Comparison of ENCODE assay signal across 20 cellular contexts in genomic region chr9:90906316-90907055, GRCh38.
"Had no signal": no experiment of that assay in that cellular context is flagged by ENCODE, and none has a peak within 500 bp of the region (broad histone marks: within the 10 kb centered on the region; RNA-seq: fewer than 3 reads in every experiment).

No MANE protein-coding gene starts in this region.

- H3K9me3 Mint-ChIP-seq: activated naive CD4-positive, alpha-beta T cell treated with anti-CD3 and anti-CD28 coated beads, Interleukin-2, amount 50 U/mL, for 72 hours; activated T-helper 1 cell treated with anti-CD3 and anti-CD28 coated beads, Interleukin-12 subunit alpha, Interleukin-12 subunit beta, Interleukin-2, Interleukin-4 antibody, amounts not matched to agents 30 ng/mL and 10 ng/mL and 1 ng/mL, durations not matched to agents 14 hours and 24 hours and 36 hours; dendritic cell treated with granulocyte-macrophage colony-stimulating factor and Interleukin-4, amounts not matched to agents 40 ng/mL and 50 ng/mL, for 4 days; immature natural killer cell had no signal

- H3K27me3 Mint-ChIP-seq: dendritic cell treated with granulocyte-macrophage colony-stimulating factor and Interleukin-4, amounts not matched to agents 40 ng/mL and 50 ng/mL, for 4 days had no signal

- ATAC-seq: activated naive CD4-positive, alpha-beta T cell treated with anti-CD3 and anti-CD28 coated beads, Interleukin-2, amount 50 U/mL, for 72 hours had no signal

- H3K27me3 ChIP-seq: esophagus muscularis mucosa, stomach, upper lobe of left lung had no signal

- H3K4me1 ChIP-seq: esophagus muscularis mucosa, left ventricle myocardium inferior, stomach had no signal

- H3K9me3 ChIP-seq: esophagus muscularis mucosa, left ventricle myocardium inferior, upper lobe of left lung had no signal

- H3K4me3 Mint-ChIP-seq: activated T-helper 1 cell treated with anti-CD3 and anti-CD28 coated beads, Interleukin-12 subunit alpha, Interleukin-12 subunit beta, Interleukin-2, Interleukin-4 antibody, amounts not matched to agents 30 ng/mL and 10 ng/mL and 1 ng/mL, durations not matched to agents 14 hours and 24 hours and 36 hours; dendritic cell treated with granulocyte-macrophage colony-stimulating factor and Interleukin-4, amounts not matched to agents 40 ng/mL and 50 ng/mL, for 4 days; immature natural killer cell had no signal

- H3K4me3 ChIP-seq: esophagus muscularis mucosa, left ventricle myocardium inferior, skin epidermis, stomach, upper lobe of left lung had no signal

- H3K36me3 ChIP-seq: esophagus muscularis mucosa, left ventricle myocardium inferior, stomach, upper lobe of left lung had no signal

- DNase-seq: activated CD4-positive, alpha-beta T cell treated with anti-CD3 and anti-CD28 coated beads for 1 hour; activated gamma-delta T cell treated with Interleukin-2 at 50 U/mL for 16 hours; amniotic stem cell; effector CD8-positive, alpha-beta T cell; immature natural killer cell; kidney glomerular epithelial cell; left ventricle myocardium inferior; mammary epithelial cell; midbrain; stimulated activated CD4-positive, alpha-beta T cell treated with anti-CD3 and anti-CD28 coated beads, Interleukin-15, amount 100 ng/mL, for 24 hours; stimulated activated CD4-positive, alpha-beta T cell treated with anti-CD3 and anti-CD28 coated beads, Interleukin-4, amount 100 ng/mL, for 1 hour; stomach; upper lobe of left lung; WERI-Rb-1 had no signal

- H3K36me3 Mint-ChIP-seq: activated naive CD4-positive, alpha-beta T cell treated with anti-CD3 and anti-CD28 coated beads, Interleukin-2, amount 50 U/mL, for 72 hours had no signal

- H3K27ac Mint-ChIP-seq: activated naive CD4-positive, alpha-beta T cell treated with anti-CD3 and anti-CD28 coated beads, Interleukin-2, amount 50 U/mL, for 72 hours; activated T-helper 1 cell treated with anti-CD3 and anti-CD28 coated beads, Interleukin-12 subunit alpha, Interleukin-12 subunit beta, Interleukin-2, Interleukin-4 antibody, amounts not matched to agents 30 ng/mL and 10 ng/mL and 1 ng/mL, durations not matched to agents 14 hours and 24 hours and 36 hours; dendritic cell treated with granulocyte-macrophage colony-stimulating factor and Interleukin-4, amounts not matched to agents 40 ng/mL and 50 ng/mL, for 4 days; immature natural killer cell; progenitor cell of endocrine pancreas had no signal

- H3K27ac ChIP-seq: esophagus muscularis mucosa, left ventricle myocardium inferior, skin epidermis, stomach, upper lobe of left lung, WERI-Rb-1 had no signal
